Comparison of ENCODE assay signal across 9 cellular contexts in genomic region chr7:47379629-47380324, GRCh38.
DNase-seq lines count a peak whose midpoint lies in the region; ATAC-seq and FAIRE-seq lines count a peak whose summit lies in the region.
"Had no signal": no experiment of that assay in that cellular context is flagged by ENCODE, and none has a peak within 500 bp of the region (broad histone marks: within the 10 kb centered on the region; RNA-seq: fewer than 3 reads in every experiment).

No MANE protein-coding gene starts in this region.

- peak; percentile 68 for DNase-seq in HTR-8/SVneo (ENCODE audit: insufficient read length, low spot score)
- peak; percentile 3 to 24 for DNase-seq in cerebellar nuclear complex (lab: John Stamatoyannopoulos, UW)
- DNase-seq in kidney tubule cell (ENCODE audit: low spot score) = peak; percentile 85
- no peak for DNase-seq in germinal center (ENCODE audit: low spot score)
- no peak for DNase-seq in NCI-H1417 treated with DMSO at 0.1 percent for 48 hours (lab: John Stamatoyannopoulos, UW)

- ATAC-seq in GM21529 (IDR thresholded peaks at IDR 0.05; ENCODE audit: unreplicated experiment) = no peak
- no peak for ATAC-seq in HG03139 (IDR thresholded peaks at IDR 0.05; ENCODE audit: unreplicated experiment)

- no peak for FAIRE-seq in HTR-8/SVneo (lab: Jason Lieb, UNC)
- FAIRE-seq: GM18507 had no signal

- H3K27ac ChIP-seq in temporal lobe (ENCODE audit: low read depth, low read length) = peak overlapping the region; percentile 34

Comparison
In these comparisons a context has a peak if more than half of its experiments do, and no peak if none do; other contexts are left out.
1. DNase-seq: peak in HTR-8/SVneo (single experiment), cerebellar nuclear complex (2 of 2) and kidney tubule cell (single experiment); none in germinal center (single experiment) and NCI-H1417 treated with DMSO at 0.1 percent for 48 hours (single experiment).